Comparison of ENCODE assay signal across 8 cellular contexts in the genomic region with DNA sequence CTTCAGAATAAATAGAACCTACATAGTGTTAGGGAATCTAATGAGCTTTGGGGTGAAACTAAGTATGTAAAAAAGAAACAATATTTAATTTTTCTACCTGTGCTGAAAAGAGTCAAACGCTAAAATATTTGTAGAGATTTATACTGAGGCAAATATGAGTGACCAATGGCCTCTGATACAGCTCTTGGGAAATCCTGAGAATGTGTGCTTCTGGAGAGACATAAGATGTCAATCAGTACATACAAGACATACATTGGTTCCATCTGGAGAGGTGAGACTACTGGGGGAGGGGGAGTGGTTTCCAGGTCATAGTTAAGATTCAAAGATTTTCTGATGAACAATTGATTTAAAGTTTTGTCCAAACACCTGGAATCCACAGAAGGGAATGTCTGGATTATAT. TPM values are rescaled to one million over a fixed set of nuclear protein-coding genes. Genes with fewer than 3 reads are reported as not detected.
DNase-seq lines count a peak whose midpoint lies in the region; ATAC-seq, FAIRE-seq and TF ChIP-seq lines count a peak whose summit lies in the region.

No MANE protein-coding gene starts in this region.

- H3K79me2 ChIP-seq in HepG2 (ENCODE audit: insufficient read depth, low read length) = peaks cover 12% of the 10 kb centered on the region

- H3K36me3 Mint-ChIP-seq in activated CD4-positive, alpha-beta T cell treated with anti-CD3 and anti-CD28 coated beads for 36 hours (ENCODE audit: low read depth) = no peaks in the 10 kb centered on the region
- H3K36me3 Mint-ChIP-seq in activated naive CD8-positive, alpha-beta T cell treated with anti-CD3 and anti-CD28 coated beads for 36 hours = no peaks in the 10 kb centered on the region

- H3K9me3 ChIP-seq in HepG2 (ENCODE audit: low read length) = no peaks in the 10 kb centered on the region

- CTCF ChIA-PET in activated CD4-positive, alpha-beta T cell treated with anti-CD3 and anti-CD28 coated beads for 36 hours (lab: Charles Lee) = interaction anchor here (0.6 to 4.7 kb wide), 13 partner anchors 16 to 262 kb away, joined by 3 to 48 read pairs (median 3); no protein-coding TSS in a partner anchor
- CTCF ChIA-PET in HepG2 (lab: Yijun Ruan, JAX; ENCODE audit: low intra/inter-chr PET ratio, low total read pairs) = no interaction called here

- intact Hi-C loops in activated CD4-positive, alpha-beta T cell treated with anti-CD3 and anti-CD28 coated beads for 36 hours (cut with DNase I, micrococcal nuclease) = no loop called here
- intact Hi-C loops in HepG2 (cut with micrococcal nuclease; ENCODE audit: unreplicated experiment) = no loop called here

- peak overlapping the region; percentile 68 for H3K4me3 Mint-ChIP-seq in activated CD4-positive, alpha-beta T cell treated with anti-CD3 and anti-CD28 coated beads for 36 hours
- H3K4me3 Mint-ChIP-seq in activated naive CD8-positive, alpha-beta T cell treated with anti-CD3 and anti-CD28 coated beads for 36 hours = peak overlapping the region; percentile 85

- H4K20me1 ChIP-seq in HepG2 (ENCODE audit: insufficient read depth, low read length) = no peaks in the 10 kb centered on the region

- no peaks in the 10 kb centered on the region for H3K9me3 Mint-ChIP-seq in activated CD4-positive, alpha-beta T cell treated with anti-CD3 and anti-CD28 coated beads for 36 hours (ENCODE audit: low read depth)
- H3K9me3 Mint-ChIP-seq in activated naive CD8-positive, alpha-beta T cell treated with anti-CD3 and anti-CD28 coated beads for 36 hours = no peaks in the 10 kb centered on the region

- POLR2A ChIA-PET in activated CD4-positive, alpha-beta T cell treated with anti-CD3 and anti-CD28 coated beads for 36 hours (lab: Charles Lee) = no interaction called here
- POLR2A ChIA-PET in HepG2 (lab: Yijun Ruan, JAX) = interaction anchor here (1.1 kb wide), 1 partner anchor 16 kb away, joined by 3 read pairs; no protein-coding TSS in a partner anchor

- H3K27me3 Mint-ChIP-seq in activated CD4-positive, alpha-beta T cell treated with anti-CD3 and anti-CD28 coated beads for 36 hours = peaks cover 32% of the 10 kb centered on the region
- no peaks in the 10 kb centered on the region for H3K27me3 Mint-ChIP-seq in activated naive CD8-positive, alpha-beta T cell treated with anti-CD3 and anti-CD28 coated beads for 36 hours

- peaks cover 5% of the 10 kb centered on the region for H3K4me1 Mint-ChIP-seq in activated CD4-positive, alpha-beta T cell treated with anti-CD3 and anti-CD28 coated beads for 36 hours
- peaks cover 18% of the 10 kb centered on the region for H3K4me1 Mint-ChIP-seq in activated naive CD8-positive, alpha-beta T cell treated with anti-CD3 and anti-CD28 coated beads for 36 hours

- H3K9ac ChIP-seq in HepG2 (ENCODE audit: insufficient read depth, low read depth, low read length) = peak overlapping the region; percentile 68

- H3K4me2 ChIP-seq in HepG2 (ENCODE audit: low read depth, low read length) = peak overlapping the region; percentile 82

- ATAC-seq in activated CD4-positive, alpha-beta T cell treated with anti-CD3 and anti-CD28 coated beads for 36 hours = no peak
- ATAC-seq in HepG2 (no peak), GM18502 (IDR thresholded peaks at IDR 0.05; ENCODE audit: poor library complexity, unreplicated experiment) (no peak), GM21786 (IDR thresholded peaks at IDR 0.05; ENCODE audit: unreplicated experiment) (no peak)

- peaks cover 2 to 23% of the 10 kb centered on the region in 2 experiments; a peak in 2 of 5 replicates for H3K27me3 ChIP-seq in HepG2 (ENCODE audit: control insufficient read depth in 1 of 2, insufficient read depth in 2 of 2, low read length in 2 of 2)

- peaks cover 69% of the 10 kb centered on the region for H3K4me1 ChIP-seq in HepG2 (ENCODE audit: insufficient read depth, low read length)

- no peak for TF ChIP-seq POLR2A in HepG2 (IDR thresholded peaks at IDR 0.05; ENCODE audit: insufficient read depth in 1 of 2, low read depth in 2 of 2, low read length in 2 of 2)

- 3% methylated on average over 1 of the region's 1 CpG for WGBS in HepG2 (ENCODE audit: low lambda C conversion rate)

- BruUV-seq in HepG2 (replicated peaks; lab: Mats Ljungman, UMichigan) = TSS peak; percentile 63

- peak overlapping the region; percentile 28 for H2AFZ ChIP-seq in HepG2 (ENCODE audit: low read length)

- peak overlapping the region; percentile 39 for H3K27ac ChIP-seq in HepG2 (ENCODE audit: extremely low read length, insufficient read depth, low read length)

- H3K4me3 ChIP-seq in HepG2 (replicated peaks in 1 of 3; ENCODE audit: insufficient read depth in 1 of 3, low read depth in 2 of 3, low read length in 3 of 3) = peak overlapping the region; percentile 57 to 82 (median 73)

- DNase-seq in activated CD4-positive, alpha-beta T cell treated with anti-CD3 and anti-CD28 coated beads for 36 hours = no peak
- no peak for DNase-seq in activated CD4-positive, alpha-beta T cell treated with anti-CD3 and anti-CD28 coated beads for 1 hour
- no peak for DNase-seq in activated naive CD8-positive, alpha-beta T cell treated with anti-CD3 and anti-CD28 coated beads for 36 hours
- DNase-seq in HepG2 (ENCODE audit: low spot score) = no peak
- peak; percentile 42 for DNase-seq in superior temporal gyrus (ENCODE audit: extremely low spot score)
- no peak for DNase-seq in retina

- TF ChIP-seq EP300 in HepG2 (IDR thresholded peaks at IDR 0.05; ENCODE audit: low read depth in 2 of 2, low read length in 2 of 2) (no peak), HepG2 (CRISPR knock-in tag; IDR thresholded peaks at IDR 0.05; ENCODE audit: borderline replicate concordance) (no peak)

- peaks cover 0 to 13% of the 10 kb centered on the region in 2 experiments; a peak in 1 of 5 replicates for H3K36me3 ChIP-seq in HepG2 (replicated peaks in 1 of 2; ENCODE audit: control insufficient read depth in 1 of 2, insufficient read depth in 2 of 2, low read length in 2 of 2)

- no peak for TF ChIP-seq CTCF in HepG2 (CRISPR knock-in tag; IDR thresholded peaks at IDR 0.05)

- TF ChIP-seq RAD21 in HepG2 (CRISPR knock-in tag; IDR thresholded peaks at IDR 0.05) = no peak

- in situ Hi-C loops in HepG2 (cut with HindIII; ENCODE audit: extremely low pct_ligation_motif_present, low pct_unique_long_range_greater_than_20kb) = no loop called here

- no peak overlapping the region for H3K27ac Mint-ChIP-seq in activated CD4-positive, alpha-beta T cell treated with anti-CD3 and anti-CD28 coated beads for 36 hours
- no peak overlapping the region for H3K27ac Mint-ChIP-seq in activated naive CD8-positive, alpha-beta T cell treated with anti-CD3 and anti-CD28 coated beads for 36 hours

- peak; percentile 37 for FAIRE-seq in HepG2 (lab: Jason Lieb, UNC)

RNA-seq across cellular contexts. Expression of a gene that starts 1.0 kb away (rescaled TPM):
- 1 to 10 TPM; 1.2 to 1.3 TPM for total RNA-seq in activated CD4-positive, alpha-beta T cell treated with anti-CD3 and anti-CD28 coated beads for 36 hours
- total RNA-seq in activated naive CD8-positive, alpha-beta T cell treated with anti-CD3 and anti-CD28 coated beads for 36 hours = 10 to 100 TPM; 11.1 to 11.9 TPM
- total RNA-seq in HepG2 (2016; rRNA removed; fragmentation: Illumina TruSeq; extraction: Trizol) = 50.8 and 56.4 TPM in 2 replicates
- total RNA-seq in HepG2 (2016; cell fraction: cytosol; rRNA removed; fragmentation: Illumina TruSeq; extraction: Trizol; ENCODE audit: low read depth) = 13.7 and 14.0 TPM in 2 replicates
- 56.0 and 59.8 TPM in 2 replicates for total RNA-seq in HepG2 (2016; cell fraction: insoluble cytoplasmic fraction; rRNA removed; fragmentation: Illumina TruSeq; extraction: Trizol)
- total RNA-seq in HepG2 (2016; cell fraction: membrane; rRNA removed; fragmentation: Illumina TruSeq; extraction: Trizol) = 23.9 and 33.1 TPM in 2 replicates
- total RNA-seq in HepG2 (2016; cell fraction: nucleus; rRNA removed; fragmentation: Illumina TruSeq; extraction: Trizol) = 25.4 and 37.0 TPM in 2 replicates
- 83.4 and 97.5 TPM in 2 replicates for polyA plus RNA-seq in HepG2 (2011; rRNA removed)
- polyA plus RNA-seq in HepG2 (2011; cell fraction: cytosol; rRNA removed) = 82.2 and 92.0 TPM in 2 replicates
- 142 and 144 TPM in 2 replicates for polyA plus RNA-seq in HepG2 (2011; cell fraction: nucleus; rRNA removed)
- polyA plus RNA-seq in HepG2 (2012) = 38.9 and 45.7 TPM in 2 replicates
- 14.0 and 18.9 TPM in 2 replicates for polyA plus RNA-seq in HepG2 (2016; cell fraction: cytosol; fragmentation: Illumina TruSeq; extraction: Trizol; ENCODE audit: low read depth)
- 58.0 and 67.0 TPM in 2 replicates for polyA plus RNA-seq in HepG2 (2016; cell fraction: insoluble cytoplasmic fraction; fragmentation: Illumina TruSeq; extraction: Trizol; ENCODE audit: low read depth)
- 23.3 and 27.0 TPM in 2 replicates for polyA plus RNA-seq in HepG2 (2016; cell fraction: membrane; fragmentation: Illumina TruSeq; extraction: Trizol; ENCODE audit: low read depth)
- 55.7 and 55.8 TPM in 2 replicates for polyA plus RNA-seq in HepG2 (2016; cell fraction: nucleus; fragmentation: Illumina TruSeq; extraction: Trizol; ENCODE audit: insufficient read depth, low read depth)
- 7.8 and 40.4 TPM in 2 replicates for polyA minus RNA-seq in HepG2 (2011; rRNA and poly(A)+ RNA removed; ENCODE audit: low replicate concordance)
- 20.0 and 21.3 TPM in 2 replicates for polyA minus RNA-seq in HepG2 (2011; cell fraction: cytosol; rRNA and poly(A)+ RNA removed)
- 57.7 and 61.4 TPM in 2 replicates for polyA minus RNA-seq in HepG2 (2011; cell fraction: nucleus; rRNA and poly(A)+ RNA removed)

RNA-seq across cellular contexts. Expression of a gene that starts 39.3 kb away (rescaled TPM):
- not detected for total RNA-seq in activated CD4-positive, alpha-beta T cell treated with anti-CD3 and anti-CD28 coated beads for 36 hours
- not detected for total RNA-seq in activated naive CD8-positive, alpha-beta T cell treated with anti-CD3 and anti-CD28 coated beads for 36 hours
- total RNA-seq in HepG2 (2016; rRNA removed; fragmentation: Illumina TruSeq; extraction: Trizol) = not detected in 2 replicates
- total RNA-seq in HepG2 (2016; cell fraction: cytosol; rRNA removed; fragmentation: Illumina TruSeq; extraction: Trizol; ENCODE audit: low read depth) = not detected in 2 replicates
- total RNA-seq in HepG2 (2016; cell fraction: insoluble cytoplasmic fraction; rRNA removed; fragmentation: Illumina TruSeq; extraction: Trizol) = not detected in 2 replicates
- not detected in 2 replicates for total RNA-seq in HepG2 (2016; cell fraction: membrane; rRNA removed; fragmentation: Illumina TruSeq; extraction: Trizol)
- total RNA-seq in HepG2 (2016; cell fraction: nucleus; rRNA removed; fragmentation: Illumina TruSeq; extraction: Trizol) = not detected in 2 replicates
- not detected in 2 replicates for polyA plus RNA-seq in HepG2 (2011; rRNA removed)
- not detected in 2 replicates for polyA plus RNA-seq in HepG2 (2011; cell fraction: cytosol; rRNA removed)
- polyA plus RNA-seq in HepG2 (2011; cell fraction: nucleus; rRNA removed) = not detected in 2 replicates
- polyA plus RNA-seq in HepG2 (2012) = not detected in 2 replicates
- polyA plus RNA-seq in HepG2 (2016; cell fraction: cytosol; fragmentation: Illumina TruSeq; extraction: Trizol; ENCODE audit: low read depth) = not detected in 2 replicates
- not detected in 2 replicates for polyA plus RNA-seq in HepG2 (2016; cell fraction: insoluble cytoplasmic fraction; fragmentation: Illumina TruSeq; extraction: Trizol; ENCODE audit: low read depth)
- not detected in 2 replicates for polyA plus RNA-seq in HepG2 (2016; cell fraction: membrane; fragmentation: Illumina TruSeq; extraction: Trizol; ENCODE audit: low read depth)
- not detected in 2 replicates for polyA plus RNA-seq in HepG2 (2016; cell fraction: nucleus; fragmentation: Illumina TruSeq; extraction: Trizol; ENCODE audit: insufficient read depth, low read depth)
- polyA minus RNA-seq in HepG2 (2011; rRNA and poly(A)+ RNA removed; ENCODE audit: low replicate concordance) = not detected in 2 replicates
- polyA minus RNA-seq in HepG2 (2011; cell fraction: cytosol; rRNA and poly(A)+ RNA removed) = not detected in 2 replicates
- polyA minus RNA-seq in HepG2 (2011; cell fraction: nucleus; rRNA and poly(A)+ RNA removed) = not detected in 2 replicates

Comparison
In these comparisons a context has a peak if more than half of its experiments do, and no peak if none do; other contexts are left out.
1. RNA of a gene that starts 1.0 kb away (total RNA-seq): 13.7 to 59.8 TPM in HepG2 and 11.1 to 11.9 TPM in activated naive CD8-positive, alpha-beta T cell treated with anti-CD3 and anti-CD28 coated beads for 36 hours; 1.2 to 1.3 TPM in activated CD4-positive, alpha-beta T cell treated with anti-CD3 and anti-CD28 coated beads for 36 hours; every median in the first group is over 4 times any median in the second.